Comparison of ENCODE assay signal across 8 cellular contexts in the genomic region with DNA sequence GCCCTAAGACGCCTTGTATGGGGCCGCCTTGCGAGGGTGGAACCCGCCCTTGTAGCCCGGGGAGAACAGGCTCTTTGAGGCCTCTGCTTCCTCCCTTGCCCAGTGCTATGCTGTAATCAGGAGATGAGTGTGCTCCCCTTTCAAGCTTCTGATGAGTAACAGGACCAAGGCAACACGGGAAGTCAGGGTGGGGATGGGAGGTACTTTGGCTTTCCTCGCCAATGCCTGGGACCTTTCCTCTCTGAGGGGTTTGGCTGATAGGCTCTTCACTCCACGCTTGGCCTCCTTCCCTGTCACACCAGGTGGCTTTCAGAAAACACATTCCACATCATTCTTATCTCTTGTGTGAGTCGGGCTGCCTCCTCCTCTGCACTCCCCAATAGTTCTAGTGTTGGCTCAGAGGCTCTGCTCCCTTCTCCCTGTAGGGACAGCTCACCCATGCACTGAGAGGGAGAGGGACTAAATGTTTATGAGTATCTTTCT.
DNase-seq lines count a peak whose midpoint lies in the region; FAIRE-seq and TF ChIP-seq lines count a peak whose summit lies in the region.

No MANE protein-coding gene starts in this region.

- H3K79me2 ChIP-seq in endothelial cell of umbilical vein (ENCODE audit: control insufficient read depth, insufficient read depth, low read length) = no peaks in the 10 kb centered on the region

- TF ChIP-seq CTCF in endothelial cell of umbilical vein (IDR thresholded peaks at IDR 0.05; ENCODE audit: extremely low read depth in 1 of 2, insufficient read depth in 1 of 2, low read depth in 1 of 2, low read length in 2 of 2) (no peak), transverse colon (IDR thresholded peaks at IDR 0.05) (no peak)

- intact Hi-C loops in endothelial cell of umbilical vein (cut with micrococcal nuclease) = no loop called here
- intact Hi-C loops in transverse colon (cut with DNase I; ENCODE audit: low total_unique reads) = no loop called here

- no peak overlapping the region for H3K9ac ChIP-seq in endothelial cell of umbilical vein (replicated peaks; ENCODE audit: extremely low read depth, insufficient read depth, low read length)

- dilution Hi-C loops in endothelial cell of umbilical vein (cut with MboI; ENCODE audit: extremely low pct_ligation_motif_present, low sequenced_read_pairs) = no loop called here

- 64 to 69% (median 67%) methylated on average over 9 of the region's 9 CpGs for WGBS in small intestine, 3 donors
- WGBS in transverse colon (ENCODE audit: low coverage in 1 of 2), 2 donors = 63 to 87% methylated on average over 3 to 9 of the region's 9 CpGs

- TF ChIP-seq EP300 in transverse colon (IDR thresholded peaks at IDR 0.05; ENCODE audit: low read depth) = no peak

- no peak overlapping the region for H3K4me3 ChIP-seq in endothelial cell of umbilical vein (replicated peaks in 1 of 3; ENCODE audit: insufficient read depth in 1 of 3, low read depth in 1 of 3, low read length in 3 of 3)
- no peak overlapping the region for H3K4me3 ChIP-seq in small intestine (ENCODE audit: low read depth in 1 of 2, low read length in 2 of 2)
- H3K4me3 ChIP-seq in transverse colon = no peak overlapping the region

- H3K9me3 ChIP-seq in endothelial cell of umbilical vein (replicated peaks; ENCODE audit: control insufficient read depth, insufficient read depth, low read length) (no peaks in the 10 kb centered on the region), small intestine (ENCODE audit: control insufficient read depth, low read depth) (no peaks in the 10 kb centered on the region), transverse colon (no peaks in the 10 kb centered on the region)

- in situ Hi-C loops in transverse colon (cut with MboI; ENCODE audit: low pct_ligation_motif_present in 1 of 4, low pct_unique_long_range_greater_than_20kb in 1 of 4, low sequenced_read_pairs in 3 of 4) = no loop called here

- no peak overlapping the region for H3K27ac ChIP-seq in endothelial cell of umbilical vein (ENCODE audit: insufficient read depth, low read depth, low read length)
- H3K27ac ChIP-seq in small intestine (ENCODE audit: low read depth in 1 of 2, low read length in 1 of 2) = no peak overlapping the region
- H3K27ac ChIP-seq in transverse colon = no peak overlapping the region

- POLR2A ChIA-PET in endothelial cell of umbilical vein (lab: Charles Lee) = no interaction called here

- no peaks in the 10 kb centered on the region for H3K9me1 ChIP-seq in endothelial cell of umbilical vein (replicated peaks; ENCODE audit: control insufficient read depth, extremely low read depth, insufficient read depth, low read length)

- DNase-seq in HCEC 1CT (peak; percentile 72), T-helper 22 cell (ENCODE audit: low read depth) (peak; percentile 25), endothelial cell of umbilical vein (ENCODE audit: low read depth, low spot score) (peak; percentile 12), pons (ENCODE audit: low spot score) (peak; percentile 8), OCI-M2 (lab: John Stamatoyannopoulos, UW; ENCODE audit: unreplicated experiment) (no peak), small intestine (no peak), middle frontal gyrus (ENCODE audit: extremely low spot score, low spot score) (no peak), transverse colon (no peak)

- TF ChIP-seq POLR2A in endothelial cell of umbilical vein (IDR thresholded peaks at IDR 0.05; ENCODE audit: low read depth, low read length) = no peak
- no peak for TF ChIP-seq POLR2A in transverse colon (IDR thresholded peaks at IDR 0.05)

- CTCF ChIA-PET in endothelial cell of umbilical vein (lab: Charles Lee) = interaction anchor here (1.0 kb wide), 1 partner anchor 9 kb away, joined by 5 read pairs; no protein-coding TSS in a partner anchor

- no peak overlapping the region for H3K4me2 ChIP-seq in endothelial cell of umbilical vein (ENCODE audit: insufficient read depth, low read length)

- no peaks in the 10 kb centered on the region for H4K20me1 ChIP-seq in endothelial cell of umbilical vein (replicated peaks; ENCODE audit: control insufficient read depth, extremely low read depth, insufficient read depth, low read length)

- H3K36me3 ChIP-seq in endothelial cell of umbilical vein (ENCODE audit: control insufficient read depth in 2 of 2, extremely low read depth in 1 of 2, insufficient read depth in 2 of 2, low read length in 2 of 2) (no peaks in the 10 kb centered on the region), small intestine (ENCODE audit: control insufficient read depth in 2 of 2, insufficient read depth in 2 of 2, low read length in 2 of 2) (no peaks in the 10 kb centered on the region), transverse colon (no peaks in the 10 kb centered on the region)

- H3K4me1 ChIP-seq in endothelial cell of umbilical vein (ENCODE audit: control insufficient read depth, extremely low read depth, insufficient read depth, low read length) = no peaks in the 10 kb centered on the region
- no peaks in the 10 kb centered on the region for H3K4me1 ChIP-seq in small intestine (ENCODE audit: control insufficient read depth in 2 of 2, insufficient read depth in 1 of 2, low read depth in 1 of 2, low read length in 1 of 2)
- H3K4me1 ChIP-seq in transverse colon = no peaks in the 10 kb centered on the region

- no TSS peak for BruUV-seq in endothelial cell of umbilical vein (replicated peaks; lab: Mats Ljungman, UMichigan)

- H2AFZ ChIP-seq in endothelial cell of umbilical vein (ENCODE audit: low read depth, low read length) = peak overlapping the region; percentile 92

- H3K27me3 ChIP-seq in endothelial cell of umbilical vein (ENCODE audit: control insufficient read depth in 2 of 2, insufficient read depth in 2 of 2, low read length in 2 of 2) (no peaks in the 10 kb centered on the region), small intestine (ENCODE audit: control insufficient read depth in 2 of 2, insufficient read depth in 2 of 2, low read length in 2 of 2) (no peaks in the 10 kb centered on the region), transverse colon (no peaks in the 10 kb centered on the region)

- FAIRE-seq in endothelial cell of umbilical vein (lab: Jason Lieb, UNC) (no peak), small intestine (lab: Jason Lieb, UNC) (no peak)

TF ChIP-seq in endothelial cell of umbilical vein, 7 proteins besides CTCF, POLR2A, EP300 and RAD21:
- no peak for TF ChIP-seq GATA2 (IDR thresholded peaks at IDR 0.05; ENCODE audit: insufficient read depth, insufficient read length, low read depth, low read length)
- TF ChIP-seq, protein P1, sequence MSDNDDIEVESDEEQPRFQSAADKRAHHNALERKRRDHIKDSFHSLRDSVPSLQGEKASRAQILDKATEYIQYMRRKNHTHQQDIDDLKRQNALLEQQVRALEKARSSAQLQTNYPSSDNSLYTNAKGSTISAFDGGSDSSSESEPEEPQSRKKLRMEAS (IDR thresholded peaks at IDR 0.05; ENCODE audit: insufficient read depth, insufficient read length) = no peak
- TF ChIP-seq MYC (IDR thresholded peaks at IDR 0.05; ENCODE audit: low read depth, low read length) = no peak
- TF ChIP-seq FOS (IDR thresholded peaks at IDR 0.05; ENCODE audit: borderline replicate concordance, insufficient read depth, low read length) = no peak
- no peak for TF ChIP-seq EZH2 (IDR thresholded peaks at IDR 0.05; ENCODE audit: borderline replicate concordance, low read depth, low read length, severe bottlenecking)
- no peak for TF ChIP-seq POLR2AphosphoS5 (IDR thresholded peaks at IDR 0.05; ENCODE audit: insufficient read depth, low read depth, low read length)
- no peak for TF ChIP-seq JUN (IDR thresholded peaks at IDR 0.05; ENCODE audit: borderline replicate concordance, insufficient read depth, insufficient read length, low read depth)
TF ChIP-seq in endothelial cell of umbilical vein: peak in this region for 0.

Comparison
In these comparisons a context has a peak if more than half of its experiments do, and no peak if none do; other contexts are left out.
1. DNase-seq: peak in HCEC 1CT (single experiment), T-helper 22 cell (single experiment), endothelial cell of umbilical vein (single experiment) and pons (single experiment); none in OCI-M2 (single experiment), small intestine (single experiment), middle frontal gyrus (single experiment) and transverse colon (single experiment).